In genomic region chr16:29813644-29814562, GRCh38 we compare ENCODE assay signal across 12 cellular contexts. TPM values are rescaled to one million over a fixed set of nuclear protein-coding genes. Genes with fewer than 3 reads are reported as not detected.
A peak's percentile ranks its signal among the peaks of the same experiment; 100 is the strongest.
DNase-seq lines count a peak whose midpoint lies in the region; FAIRE-seq and TF ChIP-seq lines count a peak whose summit lies in the region.
"Had no signal": no experiment of that assay in that cellular context is flagged by ENCODE, and none has a peak within 500 bp of the region (broad histone marks: within the 10 kb centered on the region; RNA-seq: fewer than 3 reads in every experiment).

No MANE protein-coding gene starts in this region.

- POLR2A ChIA-PET in MCF 10A (lab: Yijun Ruan, JAX) = interaction anchor here (0.6 to 0.7 kb wide), 2 partner anchors 23 to 745 kb away, joined by 3 read pairs; partner anchors contain the start of gene KIF22

- H3K27ac Mint-ChIP-seq in MCF 10A (ENCODE audit: low read depth, unreplicated experiment) (no peak overlapping the region), astrocyte (ENCODE audit: unreplicated experiment) (no peak overlapping the region)

- no peak for FAIRE-seq in astrocyte (lab: Jason Lieb, UNC)
- no peak for FAIRE-seq in D721Med (lab: Jason Lieb, UNC)

- H3K9me3 Mint-ChIP-seq in MCF 10A (ENCODE audit: unreplicated experiment) = no peaks in the 10 kb centered on the region
- no peaks in the 10 kb centered on the region for H3K9me3 Mint-ChIP-seq in astrocyte (ENCODE audit: unreplicated experiment)

- H3K4me3 Mint-ChIP-seq in MCF 10A (ENCODE audit: unreplicated experiment) (peak overlapping the region; percentile 34), astrocyte (ENCODE audit: unreplicated experiment) (peak overlapping the region; percentile 60)

- H3K27ac ChIP-seq in breast epithelium = peak overlapping the region in 1 of 2 donors; percentile 99
- H3K27ac ChIP-seq in astrocyte (ENCODE audit: low read depth, low read length) = no peak overlapping the region
- no peak overlapping the region for H3K27ac ChIP-seq in mesodermal cell (ENCODE audit: low read depth, low read length, severe bottlenecking)
- peak overlapping the region; percentile 96 to 99 for H3K27ac ChIP-seq in uterus
- H3K27ac ChIP-seq: cardiac muscle cell had no signal

- TF ChIP-seq CTCF in MCF 10A (IDR thresholded peaks at IDR 0.05; ENCODE audit: unreplicated experiment) = no peak
- TF ChIP-seq CTCF in breast epithelium (IDR thresholded peaks at IDR 0.05) = no peak
- TF ChIP-seq CTCF in astrocyte (IDR thresholded peaks at IDR 0.05; ENCODE audit: insufficient read depth, low read depth, low read length) = no peak
- TF ChIP-seq CTCF in uterus (IDR thresholded peaks at IDR 0.05) = no peak
- TF ChIP-seq CTCF in D721Med (IDR thresholded peaks at IDR 0.05; ENCODE audit: insufficient read depth, missing control alignments) = no peak

- no TSS peak for BruUV-seq in MCF 10A (replicated peaks; lab: Mats Ljungman, UMichigan)

- no peak for TF ChIP-seq POLR2A in breast epithelium (IDR thresholded peaks at IDR 0.05)
- no peak for TF ChIP-seq POLR2A in uterus (IDR thresholded peaks at IDR 0.05)

- H3K9me3 ChIP-seq in breast epithelium = no peaks in the 10 kb centered on the region
- H3K9me3 ChIP-seq in astrocyte (ENCODE audit: insufficient read depth, low read depth, low read length) = no peaks in the 10 kb centered on the region
- no peaks in the 10 kb centered on the region for H3K9me3 ChIP-seq in mesodermal cell (ENCODE audit: control insufficient read depth, low read length)
- no peaks in the 10 kb centered on the region for H3K9me3 ChIP-seq in uterus
- H3K9me3 ChIP-seq: heart left ventricle had no signal

- no peak overlapping the region for H3K9ac ChIP-seq in astrocyte (ENCODE audit: low read length)

- H3K36me3 Mint-ChIP-seq in MCF 10A (ENCODE audit: insufficient read depth, unreplicated experiment) (peaks cover 31% of the 10 kb centered on the region), astrocyte (ENCODE audit: low read depth, unreplicated experiment) (peaks cover 5% of the 10 kb centered on the region)

- H3K36me3 ChIP-seq in breast epithelium = no peaks in the 10 kb centered on the region
- H3K36me3 ChIP-seq in astrocyte (ENCODE audit: insufficient read depth, low read length) = peaks cover 4% of the 10 kb centered on the region
- H3K36me3 ChIP-seq in mesodermal cell (ENCODE audit: control insufficient read depth, insufficient read depth, low read length) = peaks cover 28% of the 10 kb centered on the region
- H3K36me3 ChIP-seq in uterus = no peaks in the 10 kb centered on the region

- H3K4me3 ChIP-seq in breast epithelium (no peak overlapping the region), astrocyte (ENCODE audit: insufficient read depth, low read depth, low read length) (no peak overlapping the region), mesodermal cell (ENCODE audit: extremely low read depth, insufficient read depth, low read length, poor library complexity, severe bottlenecking) (peak overlapping the region; percentile 81), uterus (peak overlapping the region in 1 of 2 donors; percentile 66)

- DNase-seq in MCF 10A (ENCODE audit: unreplicated experiment) (no peak), breast epithelium (ENCODE audit: low spot score in 2 of 2) (no peak), astrocyte (ENCODE audit: low read depth) (no peak), uterus (peak in 1 of 2 donors; percentile 34), HUDEP-2 (lab: John Stamatoyannopoulos, UW; ENCODE audit: unreplicated experiment in 76 of 76) (no peak), D721Med (ENCODE audit: insufficient read length, low spot score) (no peak)
- DNase-seq in activated CD4-positive, alpha-beta T cell treated with anti-CD3 and anti-CD28 coated beads, Interleukin-2, amount 50 U/mL, for 1 hour = no peak
- DNase-seq: activated CD4-positive, alpha-beta T cell treated with anti-CD3 and anti-CD28 coated beads, Interleukin-2, amount 50 U/mL, for 4 hours; heart left ventricle; MV-4-11 had no signal

- peaks cover 44% of the 10 kb centered on the region for H3K79me2 ChIP-seq in astrocyte (ENCODE audit: insufficient read depth, low read length)

- intact Hi-C loops in MCF 10A (cut with micrococcal nuclease) = no loop called here
- intact Hi-C loops in breast epithelium (cut with DNase I; ENCODE audit: low total_unique reads) = no loop called here
- intact Hi-C loops in uterus (cut with DNase I; ENCODE audit: low total_unique reads) = no loop called here

- H2AFZ ChIP-seq in astrocyte (ENCODE audit: low read depth, low read length) = no peak overlapping the region

- H3K4me2 ChIP-seq in astrocyte (ENCODE audit: low read length) = no peak overlapping the region

- WGBS in mesodermal cell (ENCODE audit: insufficient coverage in 2 of 2), 2 experiments = 78% methylated on average over 9 to 13 of the region's 24 CpGs

- H3K4me1 Mint-ChIP-seq in MCF 10A (ENCODE audit: insufficient read depth, unreplicated experiment) (peaks cover 36% of the 10 kb centered on the region), astrocyte (ENCODE audit: low read depth, unreplicated experiment) (peaks cover 38% of the 10 kb centered on the region)

- CTCF ChIA-PET in MCF 10A (lab: Yijun Ruan, JAX) = interaction anchor here (0.7 kb wide), 1 partner anchor 35 kb away, joined by 3 read pairs; no protein-coding TSS in a partner anchor

- H3K27me3 Mint-ChIP-seq in MCF 10A (ENCODE audit: insufficient read depth, unreplicated experiment) (no peaks in the 10 kb centered on the region), astrocyte (ENCODE audit: low read depth, unreplicated experiment) (no peaks in the 10 kb centered on the region)

- H4K20me1 ChIP-seq in astrocyte (ENCODE audit: insufficient read depth, low read length) = peaks cover 24% of the 10 kb centered on the region

- H3K4me1 ChIP-seq in breast epithelium (peaks cover 3 to 13% of the 10 kb centered on the region in 2 donors), astrocyte (ENCODE audit: insufficient read depth, low read length) (peaks cover 32% of the 10 kb centered on the region), mesodermal cell (ENCODE audit: control insufficient read depth, insufficient read depth, low read length, poor library complexity, severe bottlenecking) (peaks cover 44% of the 10 kb centered on the region), uterus (peaks cover 4 to 29% of the 10 kb centered on the region in 2 donors)

- H3K27me3 ChIP-seq in breast epithelium (no peaks in the 10 kb centered on the region), astrocyte (ENCODE audit: insufficient read depth, low read length) (no peaks in the 10 kb centered on the region), uterus (no peaks in the 10 kb centered on the region)
- H3K27me3 ChIP-seq: cardiac muscle cell had no signal

RNA-seq across cellular contexts. Expression of gene PRRT2, which starts 1.9 kb away (rescaled TPM):
- 0.42 and 0.96 TPM in 2 replicates for total RNA-seq in MCF 10A (2022)
- total RNA-seq in breast epithelium = 1 to 10 TPM; 2.9 to 3.9 (median 3.5) TPM
- 6.2 and 6.7 TPM in 2 replicates for total RNA-seq in astrocyte
- 32.8 TPM for polyA plus RNA-seq in mesodermal cell (2013, experiment 1 of 2)
- 25.6 TPM for polyA plus RNA-seq in mesodermal cell (2013, experiment 2 of 2)
- 10 to 100 TPM; 20.2 to 54.5 (median 28.0) TPM for total RNA-seq in uterus

RNA-seq across cellular contexts. Expression of gene PAGR1, which starts 2.0 kb away (rescaled TPM):
- total RNA-seq in MCF 10A (2022) = 21.3 and 25.0 TPM in 2 replicates
- 10 to 100 TPM; 26.6 to 40.5 (median 29.8) TPM for total RNA-seq in breast epithelium
- 20.1 and 20.8 TPM in 2 replicates for total RNA-seq in astrocyte
- polyA plus RNA-seq in mesodermal cell (2013, experiment 1 of 2) = 50.1 TPM
- 40.6 TPM for polyA plus RNA-seq in mesodermal cell (2013, experiment 2 of 2)
- 10 to 100 TPM; 36.1 to 85.0 (median 46.9) TPM for total RNA-seq in uterus

RNA-seq across cellular contexts. Expression of gene MVP, which starts 6.4 kb away (rescaled TPM):
- total RNA-seq in MCF 10A (2022) (56.5 and 71.9 TPM in 2 replicates), breast epithelium (100 to 1,000 TPM in 1 of 3 donors, 10 to 100 TPM in 2; 78.1 to 132 (median 99.7) TPM), astrocyte (38.7 and 40.1 TPM in 2 replicates), uterus (100 to 1,000 TPM in 1 of 4 donors, 10 to 100 TPM in 3; 38.4 to 132 (median 67.4) TPM)
- polyA plus RNA-seq in mesodermal cell (2013, experiment 1 of 2) = 6.5 TPM
- polyA plus RNA-seq in mesodermal cell (2013, experiment 2 of 2) = 6.7 TPM

RNA-seq across cellular contexts. Expression of gene MAZ, which starts 7.6 kb away (rescaled TPM):
- total RNA-seq in MCF 10A (2022) (185 and 194 TPM in 2 replicates), breast epithelium (10 to 100 TPM; 49.3 to 61.9 (median 60.0) TPM), astrocyte (216 and 247 TPM in 2 replicates), uterus (100 to 1,000 TPM in 1 of 4 donors, 10 to 100 TPM in 3; 32.8 to 200 (median 67.5) TPM)
- polyA plus RNA-seq in mesodermal cell (2013, experiment 1 of 2) = 311 TPM
- 290 TPM for polyA plus RNA-seq in mesodermal cell (2013, experiment 2 of 2)

RNA-seq across cellular contexts. Expression of gene KIF22, which starts 23.4 kb away (rescaled TPM):
- total RNA-seq in MCF 10A (2022) = 36.3 and 53.8 TPM in 2 replicates
- total RNA-seq in breast epithelium = 10 to 100 TPM; 16.3 to 50.2 (median 22.3) TPM
- total RNA-seq in astrocyte = 12.5 and 14.3 TPM in 2 replicates
- polyA plus RNA-seq in mesodermal cell (2013, experiment 1 of 2) = 88.2 TPM
- 82.6 TPM for polyA plus RNA-seq in mesodermal cell (2013, experiment 2 of 2)
- 10 to 100 TPM in 3 of 4 donors, 1 to 10 TPM in 1; 5.9 to 70.4 (median 15.8) TPM for total RNA-seq in uterus

Comparison
In these comparisons a context has a peak if more than half of its experiments do, and no peak if none do; other contexts are left out.
1. H3K27ac ChIP-seq: peak in uterus (2 of 2); none in astrocyte (single experiment) and mesodermal cell (single experiment).